1 cellular context compared by ENCODE assay signal in the genomic region with DNA sequence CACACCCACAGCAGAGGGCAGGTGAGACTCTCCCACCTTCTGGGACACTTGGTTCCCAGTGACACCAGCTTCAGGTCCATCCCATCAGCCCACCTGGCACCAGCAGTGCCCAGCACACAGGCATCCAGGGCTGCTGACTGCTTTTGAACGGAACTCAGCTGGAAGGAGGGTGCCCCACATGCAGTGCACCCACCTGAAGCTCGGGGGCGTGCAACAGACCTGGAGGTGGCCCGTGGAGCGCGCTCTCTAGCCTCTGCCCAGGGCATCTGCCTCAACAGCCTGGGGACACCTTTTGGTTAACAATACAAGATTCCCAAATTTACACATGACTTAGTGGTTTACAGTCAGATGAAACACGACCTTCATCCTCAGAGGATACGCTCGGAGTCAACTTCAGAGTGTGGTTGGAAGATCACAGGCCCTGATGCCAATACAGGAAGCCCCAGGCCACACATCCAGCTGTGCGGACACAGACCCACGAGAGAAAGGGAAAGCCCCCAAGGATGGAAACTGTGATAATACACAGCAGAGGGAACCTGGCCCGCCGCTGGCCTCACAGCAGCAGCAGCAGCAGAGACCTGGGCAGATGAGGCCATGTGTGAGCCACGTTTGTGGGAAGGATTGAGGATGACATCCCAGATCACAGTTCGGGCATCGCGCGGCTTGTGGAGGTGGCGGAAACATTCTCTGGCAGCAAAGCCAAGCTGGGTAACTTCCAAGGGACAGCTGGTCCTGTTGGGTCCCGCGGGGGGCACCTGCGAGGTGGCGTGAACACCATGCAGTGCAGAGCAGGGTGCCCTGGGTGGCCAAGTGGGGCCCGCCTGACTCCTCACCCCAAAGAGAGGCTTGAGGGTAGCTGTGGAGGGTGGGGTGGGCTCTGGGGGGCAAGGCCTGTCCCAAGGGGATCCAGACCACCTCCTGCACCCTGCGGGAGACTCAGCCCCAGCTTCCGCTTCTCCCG.
TF ChIP-seq lines count a peak whose summit lies in the region.

No MANE protein-coding gene starts in this region.

TF ChIP-seq in H1, 55 proteins besides CTCF, POLR2A, EP300 and RAD21:
- TF ChIP-seq CEBPB (IDR thresholded peaks at IDR 0.05; ENCODE audit: low read depth, low read length) (no peak), HDAC2 (IDR thresholded peaks at IDR 0.05; ENCODE audit: borderline replicate concordance in 1 of 2, low read depth in 2 of 2, low read length in 2 of 2) (no peak), SAP30 (IDR thresholded peaks at IDR 0.05; ENCODE audit: insufficient read depth, insufficient replicate concordance, low read length) (no peak), SIRT6 (IDR thresholded peaks at IDR 0.05; ENCODE audit: low read length) (no peak), SRF (IDR thresholded peaks at IDR 0.05; ENCODE audit: low read depth, low read length) (no peak), KDM4A (IDR thresholded peaks at IDR 0.05; ENCODE audit: low read depth, low read length, severe bottlenecking) (no peak)
- TF ChIP-seq, protein P1, sequence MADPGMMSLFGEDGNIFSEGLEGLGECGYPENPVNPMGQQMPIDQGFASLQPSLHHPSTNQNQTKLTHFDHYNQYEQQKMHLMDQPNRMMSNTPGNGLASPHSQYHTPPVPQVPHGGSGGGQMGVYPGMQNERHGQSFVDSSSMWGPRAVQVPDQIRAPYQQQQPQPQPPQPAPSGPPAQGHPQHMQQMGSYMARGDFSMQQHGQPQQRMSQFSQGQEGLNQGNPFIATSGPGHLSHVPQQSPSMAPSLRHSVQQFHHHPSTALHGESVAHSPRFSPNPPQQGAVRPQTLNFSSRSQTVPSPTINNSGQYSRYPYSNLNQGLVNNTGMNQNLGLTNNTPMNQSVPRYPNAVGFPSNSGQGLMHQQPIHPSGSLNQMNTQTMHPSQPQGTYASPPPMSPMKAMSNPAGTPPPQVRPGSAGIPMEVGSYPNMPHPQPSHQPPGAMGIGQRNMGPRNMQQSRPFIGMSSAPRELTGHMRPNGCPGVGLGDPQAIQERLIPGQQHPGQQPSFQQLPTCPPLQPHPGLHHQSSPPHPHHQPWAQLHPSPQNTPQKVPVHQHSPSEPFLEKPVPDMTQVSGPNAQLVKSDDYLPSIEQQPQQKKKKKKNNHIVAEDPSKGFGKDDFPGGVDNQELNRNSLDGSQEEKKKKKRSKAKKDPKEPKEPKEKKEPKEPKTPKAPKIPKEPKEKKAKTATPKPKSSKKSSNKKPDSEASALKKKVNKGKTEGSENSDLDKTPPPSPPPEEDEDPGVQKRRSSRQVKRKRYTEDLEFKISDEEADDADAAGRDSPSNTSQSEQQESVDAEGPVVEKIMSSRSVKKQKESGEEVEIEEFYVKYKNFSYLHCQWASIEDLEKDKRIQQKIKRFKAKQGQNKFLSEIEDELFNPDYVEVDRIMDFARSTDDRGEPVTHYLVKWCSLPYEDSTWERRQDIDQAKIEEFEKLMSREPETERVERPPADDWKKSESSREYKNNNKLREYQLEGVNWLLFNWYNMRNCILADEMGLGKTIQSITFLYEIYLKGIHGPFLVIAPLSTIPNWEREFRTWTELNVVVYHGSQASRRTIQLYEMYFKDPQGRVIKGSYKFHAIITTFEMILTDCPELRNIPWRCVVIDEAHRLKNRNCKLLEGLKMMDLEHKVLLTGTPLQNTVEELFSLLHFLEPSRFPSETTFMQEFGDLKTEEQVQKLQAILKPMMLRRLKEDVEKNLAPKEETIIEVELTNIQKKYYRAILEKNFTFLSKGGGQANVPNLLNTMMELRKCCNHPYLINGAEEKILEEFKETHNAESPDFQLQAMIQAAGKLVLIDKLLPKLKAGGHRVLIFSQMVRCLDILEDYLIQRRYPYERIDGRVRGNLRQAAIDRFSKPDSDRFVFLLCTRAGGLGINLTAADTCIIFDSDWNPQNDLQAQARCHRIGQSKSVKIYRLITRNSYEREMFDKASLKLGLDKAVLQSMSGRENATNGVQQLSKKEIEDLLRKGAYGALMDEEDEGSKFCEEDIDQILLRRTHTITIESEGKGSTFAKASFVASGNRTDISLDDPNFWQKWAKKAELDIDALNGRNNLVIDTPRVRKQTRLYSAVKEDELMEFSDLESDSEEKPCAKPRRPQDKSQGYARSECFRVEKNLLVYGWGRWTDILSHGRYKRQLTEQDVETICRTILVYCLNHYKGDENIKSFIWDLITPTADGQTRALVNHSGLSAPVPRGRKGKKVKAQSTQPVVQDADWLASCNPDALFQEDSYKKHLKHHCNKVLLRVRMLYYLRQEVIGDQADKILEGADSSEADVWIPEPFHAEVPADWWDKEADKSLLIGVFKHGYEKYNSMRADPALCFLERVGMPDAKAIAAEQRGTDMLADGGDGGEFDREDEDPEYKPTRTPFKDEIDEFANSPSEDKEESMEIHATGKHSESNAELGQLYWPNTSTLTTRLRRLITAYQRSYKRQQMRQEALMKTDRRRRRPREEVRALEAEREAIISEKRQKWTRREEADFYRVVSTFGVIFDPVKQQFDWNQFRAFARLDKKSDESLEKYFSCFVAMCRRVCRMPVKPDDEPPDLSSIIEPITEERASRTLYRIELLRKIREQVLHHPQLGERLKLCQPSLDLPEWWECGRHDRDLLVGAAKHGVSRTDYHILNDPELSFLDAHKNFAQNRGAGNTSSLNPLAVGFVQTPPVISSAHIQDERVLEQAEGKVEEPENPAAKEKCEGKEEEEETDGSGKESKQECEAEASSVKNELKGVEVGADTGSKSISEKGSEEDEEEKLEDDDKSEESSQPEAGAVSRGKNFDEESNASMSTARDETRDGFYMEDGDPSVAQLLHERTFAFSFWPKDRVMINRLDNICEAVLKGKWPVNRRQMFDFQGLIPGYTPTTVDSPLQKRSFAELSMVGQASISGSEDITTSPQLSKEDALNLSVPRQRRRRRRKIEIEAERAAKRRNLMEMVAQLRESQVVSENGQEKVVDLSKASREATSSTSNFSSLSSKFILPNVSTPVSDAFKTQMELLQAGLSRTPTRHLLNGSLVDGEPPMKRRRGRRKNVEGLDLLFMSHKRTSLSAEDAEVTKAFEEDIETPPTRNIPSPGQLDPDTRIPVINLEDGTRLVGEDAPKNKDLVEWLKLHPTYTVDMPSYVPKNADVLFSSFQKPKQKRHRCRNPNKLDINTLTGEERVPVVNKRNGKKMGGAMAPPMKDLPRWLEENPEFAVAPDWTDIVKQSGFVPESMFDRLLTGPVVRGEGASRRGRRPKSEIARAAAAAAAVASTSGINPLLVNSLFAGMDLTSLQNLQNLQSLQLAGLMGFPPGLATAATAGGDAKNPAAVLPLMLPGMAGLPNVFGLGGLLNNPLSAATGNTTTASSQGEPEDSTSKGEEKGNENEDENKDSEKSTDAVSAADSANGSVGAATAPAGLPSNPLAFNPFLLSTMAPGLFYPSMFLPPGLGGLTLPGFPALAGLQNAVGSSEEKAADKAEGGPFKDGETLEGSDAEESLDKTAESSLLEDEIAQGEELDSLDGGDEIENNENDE (IDR thresholded peaks at IDR 0.05; ENCODE audit: insufficient replicate concordance, low read length) = no peak
- TF ChIP-seq, protein P2, sequence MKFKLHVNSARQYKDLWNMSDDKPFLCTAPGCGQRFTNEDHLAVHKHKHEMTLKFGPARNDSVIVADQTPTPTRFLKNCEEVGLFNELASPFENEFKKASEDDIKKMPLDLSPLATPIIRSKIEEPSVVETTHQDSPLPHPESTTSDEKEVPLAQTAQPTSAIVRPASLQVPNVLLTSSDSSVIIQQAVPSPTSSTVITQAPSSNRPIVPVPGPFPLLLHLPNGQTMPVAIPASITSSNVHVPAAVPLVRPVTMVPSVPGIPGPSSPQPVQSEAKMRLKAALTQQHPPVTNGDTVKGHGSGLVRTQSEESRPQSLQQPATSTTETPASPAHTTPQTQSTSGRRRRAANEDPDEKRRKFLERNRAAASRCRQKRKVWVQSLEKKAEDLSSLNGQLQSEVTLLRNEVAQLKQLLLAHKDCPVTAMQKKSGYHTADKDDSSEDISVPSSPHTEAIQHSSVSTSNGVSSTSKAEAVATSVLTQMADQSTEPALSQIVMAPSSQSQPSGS (IDR thresholded peaks at IDR 0.05; ENCODE audit: low read length) = no peak
